10 cellular contexts compared by ENCODE assay signal in genomic region chr16:58773870-58774269, GRCh38.
"Had no signal": no experiment of that assay in that cellular context is flagged by ENCODE, and none has a peak within 500 bp of the region (broad histone marks: within the 10 kb centered on the region; RNA-seq: fewer than 3 reads in every experiment).

No MANE protein-coding gene starts in this region.

- H2AFZ ChIP-seq: GM23248 had no signal

- H3K9me3 Mint-ChIP-seq: HFFc6 had no signal

- H3K4me3 Mint-ChIP-seq: HFFc6 had no signal

- H3K4me1 ChIP-seq: HAP-1 had no signal

- DNase-seq: GM23248, GOT3, H7, HFFc6, IMR-90, KG1 had no signal

- H3K36me3 ChIP-seq: HAP-1 had no signal

- ATAC-seq: HCT116, K562 had no signal

- H3K9me3 ChIP-seq: HAP-1 had no signal

- H3K4me3 ChIP-seq: GM23248, HAP-1, K562 had no signal

- H3K27ac ChIP-seq: GM23248, HL-60 had no signal

- H3K27ac Mint-ChIP-seq: HFFc6 had no signal

- FAIRE-seq: K562 had no signal

- H3K9ac ChIP-seq: GM23248 had no signal
